ENCODE assay signal across 7 cellular contexts in the genomic region with DNA sequence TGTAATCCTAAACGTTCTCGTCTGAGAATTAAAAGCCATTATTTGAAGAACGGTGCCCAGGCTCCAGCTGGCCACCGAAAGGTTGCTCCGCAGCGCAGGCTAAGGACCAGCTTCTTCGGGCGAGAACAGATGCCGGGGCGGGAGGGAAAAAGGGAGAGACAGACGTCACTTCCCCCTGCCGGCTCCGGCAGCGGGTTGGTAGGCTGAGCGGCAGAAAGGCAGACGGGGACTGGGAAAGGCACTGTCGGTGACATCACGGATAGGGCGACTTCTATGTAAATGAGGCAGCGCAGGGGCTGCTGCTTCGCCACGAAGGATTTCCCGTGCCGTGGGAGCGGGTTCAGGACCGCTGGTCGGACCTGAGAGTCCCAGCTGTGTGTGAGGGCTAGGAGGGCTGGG.
DNase-seq lines count a peak whose midpoint lies in the region; ATAC-seq, FAIRE-seq and TF ChIP-seq lines count a peak whose summit lies in the region.
"Not testable (repeated sequence)": the region's sequence is repeated elsewhere in the genome, so short reads cannot be mapped to it uniquely, and the experiment has no call there.

No MANE protein-coding gene starts in this region.

- not testable (repeated sequence) for TF ChIP-seq CTCF in bronchial epithelial cell (IDR thresholded peaks at IDR 0.05; ENCODE audit: insufficient read depth, low read length, severe bottlenecking)

- H3K9me3 Mint-ChIP-seq in activated CD4-positive, alpha-beta T cell treated with anti-CD3 and anti-CD28 coated beads for 36 hours (ENCODE audit: low read depth), result not testable (repeated sequence)

- H3K27ac ChIP-seq in skeletal muscle tissue (ENCODE audit: low read depth, low read length), result peak overlapping the region; percentile 30

- DNase-seq in NCI-H526 treated with DMSO at 0.1 percent for 48 hours (lab: John Stamatoyannopoulos, UW), result peak; percentile 91
- peak; percentile 88 for DNase-seq in activated CD4-positive, alpha-beta T cell treated with anti-CD3 and anti-CD28 coated beads for 36 hours
- peak; percentile 60 for DNase-seq in bronchial epithelial cell (ENCODE audit: low read depth)
- DNase-seq in islet precursor cell, result peak; percentile 90

- peak overlapping the region; percentile 20 for H3K4me3 ChIP-seq in bronchial epithelial cell (ENCODE audit: low read depth, low read length)
- peak overlapping the region in 1 of 3 donors; percentile 54 for H3K4me3 ChIP-seq in skeletal muscle tissue (ENCODE audit: low read length in 3 of 3)

- H3K36me3 ChIP-seq in bronchial epithelial cell (ENCODE audit: control insufficient read depth, insufficient read depth, low read length); skeletal muscle tissue (ENCODE audit: control insufficient read depth in 3 of 3, insufficient read depth in 3 of 3, low read length in 3 of 3): not testable (repeated sequence)

- not testable (repeated sequence) for H3K27me3 Mint-ChIP-seq in activated CD4-positive, alpha-beta T cell treated with anti-CD3 and anti-CD28 coated beads for 36 hours

- POLR2A ChIA-PET in activated CD4-positive, alpha-beta T cell treated with anti-CD3 and anti-CD28 coated beads for 36 hours (lab: Charles Lee), result interaction anchor here (0.8 to 3.0 kb wide), 4 partner anchors 11 to 1958 kb away, joined by 8 to 93 read pairs (median 16); no protein-coding TSS in a partner anchor

- H3K36me3 Mint-ChIP-seq in activated CD4-positive, alpha-beta T cell treated with anti-CD3 and anti-CD28 coated beads for 36 hours (ENCODE audit: low read depth), result not testable (repeated sequence)

- H3K4me1 ChIP-seq in skeletal muscle tissue (ENCODE audit: control insufficient read depth in 3 of 3, insufficient read depth in 3 of 3, low read length in 3 of 3), result not testable (repeated sequence)

- not testable (repeated sequence) for H3K9me3 ChIP-seq in skeletal muscle tissue (ENCODE audit: control insufficient read depth in 3 of 3, low read length in 3 of 3)

- H3K27ac Mint-ChIP-seq in activated CD4-positive, alpha-beta T cell treated with anti-CD3 and anti-CD28 coated beads for 36 hours, result peak overlapping the region; percentile 95

- CTCF ChIA-PET in activated CD4-positive, alpha-beta T cell treated with anti-CD3 and anti-CD28 coated beads for 36 hours (lab: Charles Lee), result not testable (repeated sequence)

- not testable (repeated sequence) for FAIRE-seq in bronchial epithelial cell (lab: Jason Lieb, UNC)

- H3K9ac ChIP-seq in skeletal muscle tissue (ENCODE audit: low read depth in 1 of 3, low read length in 3 of 3), result peak overlapping the region in 1 of 3 donors; percentile 50

- ATAC-seq in GM18907 (IDR thresholded peaks at IDR 0.05; ENCODE audit: unreplicated experiment), result peak; percentile 76
- peak; percentile 60 for ATAC-seq in HG03460 (IDR thresholded peaks at IDR 0.05; ENCODE audit: unreplicated experiment)
- ATAC-seq in activated CD4-positive, alpha-beta T cell treated with anti-CD3 and anti-CD28 coated beads for 36 hours, result peak; percentile 52

- H3K27me3 ChIP-seq in bronchial epithelial cell (ENCODE audit: control insufficient read depth, insufficient read depth, low read length); skeletal muscle tissue (ENCODE audit: control insufficient read depth in 3 of 3, insufficient read depth in 3 of 3, low read length in 3 of 3): not testable (repeated sequence)

- peak overlapping the region; percentile 73 for H3K4me3 Mint-ChIP-seq in activated CD4-positive, alpha-beta T cell treated with anti-CD3 and anti-CD28 coated beads for 36 hours

- peaks cover 19% of the 10 kb centered on the region for H3K4me1 Mint-ChIP-seq in activated CD4-positive, alpha-beta T cell treated with anti-CD3 and anti-CD28 coated beads for 36 hours

- intact Hi-C loops in activated CD4-positive, alpha-beta T cell treated with anti-CD3 and anti-CD28 coated beads for 36 hours (cut with DNase I, micrococcal nuclease), result not testable (repeated sequence)
